Comparison of ENCODE assay signal across 9 cellular contexts in genomic region chr2:44940612-44941464, GRCh38. TPM values are rescaled to one million over a fixed set of nuclear protein-coding genes. Genes with fewer than 3 reads are reported as not detected.
DNase-seq lines count a peak whose midpoint lies in the region; ATAC-seq, FAIRE-seq and TF ChIP-seq lines count a peak whose summit lies in the region.
"Had no signal": no experiment of that assay in that cellular context is flagged by ENCODE, and none has a peak within 500 bp of the region (broad histone marks: within the 10 kb centered on the region; RNA-seq: fewer than 3 reads in every experiment).

No MANE protein-coding gene starts in this region.

- H3K27ac Mint-ChIP-seq in activated T-helper 2 cell treated with anti-CD3 and anti-CD28 coated beads, Interferon-gamma antibody, Interleukin-2, Interleukin-4, amounts not matched to agents 10 μg/mL and 5 μg/mL and 100 μg/mL, durations not matched to agents 14 hours and 24 hours and 36 hours: no peak overlapping the region

- no peak for DNase-seq in left ventricle myocardium inferior
- DNase-seq in cardiac septum (ENCODE audit: low spot score): no peak
- no peak for DNase-seq in activated T-helper 2 cell treated with anti-CD3 and anti-CD28 coated beads, Interferon-gamma antibody, Interleukin-2, Interleukin-4, amounts not matched to agents 10 μg/mL and 5 μg/mL and 100 μg/mL, durations not matched to agents 14 hours and 24 hours and 36 hours (ENCODE audit: low spot score)
- no peak for DNase-seq in upper lobe of right lung
- DNase-seq in urothelium cell line (ENCODE audit: low spot score): no peak
- DNase-seq in C1 segment of cervical spinal cord (lab: John Stamatoyannopoulos, UW): no peak
- DNase-seq in HuH-7 (ENCODE audit: low spot score): no peak
- DNase-seq: kidney glomerular epithelial cell had no signal

- H3K27me3 ChIP-seq in left ventricle myocardium inferior (ENCODE audit: low read depth) (peaks cover 100% of the 10 kb centered on the region), muscle layer of duodenum (ENCODE audit: low read depth, low read length) (peaks cover 79% of the 10 kb centered on the region), upper lobe of right lung (peaks cover 92% of the 10 kb centered on the region)

- peak overlapping the region; percentile 47 for H3K4me3 ChIP-seq in left ventricle myocardium inferior
- peak overlapping the region; percentile 61 to 62 for H3K4me3 ChIP-seq in muscle layer of duodenum (ENCODE audit: low read depth in 1 of 2, low read length in 2 of 2)
- H3K4me3 ChIP-seq in upper lobe of right lung: peak overlapping the region; percentile 36

- ATAC-seq in upper lobe of right lung: no peak

- H3K27ac ChIP-seq in left ventricle myocardium inferior (replicated peaks) (no peak overlapping the region), muscle layer of duodenum (ENCODE audit: low read length) (no peak overlapping the region), upper lobe of right lung (no peak overlapping the region)

- no peak for TF ChIP-seq CTCF in left ventricle myocardium inferior (IDR thresholded peaks at IDR 0.05; ENCODE audit: borderline replicate concordance)
- no peak for TF ChIP-seq CTCF in upper lobe of right lung (IDR thresholded peaks at IDR 0.05)

- peaks cover 22% of the 10 kb centered on the region for H3K4me1 Mint-ChIP-seq in activated T-helper 2 cell treated with anti-CD3 and anti-CD28 coated beads, Interferon-gamma antibody, Interleukin-2, Interleukin-4, amounts not matched to agents 10 μg/mL and 5 μg/mL and 100 μg/mL, durations not matched to agents 14 hours and 24 hours and 36 hours (ENCODE audit: low read depth)

- H3K4me1 ChIP-seq in left ventricle myocardium inferior (peaks cover 63% of the 10 kb centered on the region), muscle layer of duodenum (ENCODE audit: control insufficient read depth in 1 of 2, insufficient read depth in 2 of 2, low read length in 2 of 2) (peaks cover 3 to 65% of the 10 kb centered on the region in 2 donors), upper lobe of right lung (peaks cover 35% of the 10 kb centered on the region)

- intact Hi-C loops in left ventricle myocardium inferior (cut with micrococcal nuclease) (no loop called here), cardiac septum (cut with DNase I) (no loop called here), upper lobe of right lung (cut with DNase I) (no loop called here)
- intact Hi-C loops in activated T-helper 2 cell treated with anti-CD3 and anti-CD28 coated beads, Interferon-gamma antibody, Interleukin-2, Interleukin-4, amounts not matched to agents 10 μg/mL and 5 μg/mL and 100 μg/mL, durations not matched to agents 14 hours and 24 hours and 36 hours (cut with micrococcal nuclease): loop anchor here (2.0 to 5.0 kb wide), 2 partner anchors 68 to 226 kb away; partner anchors contain the start of gene SIX2

- H3K9me3 Mint-ChIP-seq in activated T-helper 2 cell treated with anti-CD3 and anti-CD28 coated beads, Interferon-gamma antibody, Interleukin-2, Interleukin-4, amounts not matched to agents 10 μg/mL and 5 μg/mL and 100 μg/mL, durations not matched to agents 14 hours and 24 hours and 36 hours: no peaks in the 10 kb centered on the region

- H3K27me3 Mint-ChIP-seq in activated T-helper 2 cell treated with anti-CD3 and anti-CD28 coated beads, Interferon-gamma antibody, Interleukin-2, Interleukin-4, amounts not matched to agents 10 μg/mL and 5 μg/mL and 100 μg/mL, durations not matched to agents 14 hours and 24 hours and 36 hours (ENCODE audit: low read depth): peaks cover 80% of the 10 kb centered on the region

- no peak for FAIRE-seq in urothelium cell line (lab: Jason Lieb, UNC)

- H3K36me3 ChIP-seq in left ventricle myocardium inferior (no peaks in the 10 kb centered on the region), muscle layer of duodenum (ENCODE audit: control insufficient read depth in 1 of 2, insufficient read depth in 2 of 2, low read length in 2 of 2) (no peaks in the 10 kb centered on the region), upper lobe of right lung (no peaks in the 10 kb centered on the region)

- peak overlapping the region; percentile 73 for H3K4me3 Mint-ChIP-seq in activated T-helper 2 cell treated with anti-CD3 and anti-CD28 coated beads, Interferon-gamma antibody, Interleukin-2, Interleukin-4, amounts not matched to agents 10 μg/mL and 5 μg/mL and 100 μg/mL, durations not matched to agents 14 hours and 24 hours and 36 hours (ENCODE audit: low read depth)

- no peaks in the 10 kb centered on the region for H3K9me3 ChIP-seq in left ventricle myocardium inferior (replicated peaks)
- H3K9me3 ChIP-seq in muscle layer of duodenum (ENCODE audit: control insufficient read depth in 1 of 2, low read length in 2 of 2): no peaks in the 10 kb centered on the region
- no peaks in the 10 kb centered on the region for H3K9me3 ChIP-seq in upper lobe of right lung

- H3K36me3 Mint-ChIP-seq in activated T-helper 2 cell treated with anti-CD3 and anti-CD28 coated beads, Interferon-gamma antibody, Interleukin-2, Interleukin-4, amounts not matched to agents 10 μg/mL and 5 μg/mL and 100 μg/mL, durations not matched to agents 14 hours and 24 hours and 36 hours (ENCODE audit: low read depth): peaks cover 6% of the 10 kb centered on the region

RNA-seq across cellular contexts. Expression of gene SIX3, which starts 0.7 kb away (rescaled TPM):
- total RNA-seq in left ventricle myocardium inferior (not detected), cardiac septum (not detected), upper lobe of right lung (not detected)
- total RNA-seq in activated T-helper 2 cell treated with anti-CD3 and anti-CD28 coated beads, Interferon-gamma antibody, Interleukin-2, Interleukin-4, amounts not matched to agents 10 μg/mL and 5 μg/mL and 100 μg/mL, durations not matched to agents 14 hours and 24 hours and 36 hours: 0.25 and 0.34 TPM in 2 replicates
